ENCODE assay signal across 13 cellular contexts in the genomic region with DNA sequence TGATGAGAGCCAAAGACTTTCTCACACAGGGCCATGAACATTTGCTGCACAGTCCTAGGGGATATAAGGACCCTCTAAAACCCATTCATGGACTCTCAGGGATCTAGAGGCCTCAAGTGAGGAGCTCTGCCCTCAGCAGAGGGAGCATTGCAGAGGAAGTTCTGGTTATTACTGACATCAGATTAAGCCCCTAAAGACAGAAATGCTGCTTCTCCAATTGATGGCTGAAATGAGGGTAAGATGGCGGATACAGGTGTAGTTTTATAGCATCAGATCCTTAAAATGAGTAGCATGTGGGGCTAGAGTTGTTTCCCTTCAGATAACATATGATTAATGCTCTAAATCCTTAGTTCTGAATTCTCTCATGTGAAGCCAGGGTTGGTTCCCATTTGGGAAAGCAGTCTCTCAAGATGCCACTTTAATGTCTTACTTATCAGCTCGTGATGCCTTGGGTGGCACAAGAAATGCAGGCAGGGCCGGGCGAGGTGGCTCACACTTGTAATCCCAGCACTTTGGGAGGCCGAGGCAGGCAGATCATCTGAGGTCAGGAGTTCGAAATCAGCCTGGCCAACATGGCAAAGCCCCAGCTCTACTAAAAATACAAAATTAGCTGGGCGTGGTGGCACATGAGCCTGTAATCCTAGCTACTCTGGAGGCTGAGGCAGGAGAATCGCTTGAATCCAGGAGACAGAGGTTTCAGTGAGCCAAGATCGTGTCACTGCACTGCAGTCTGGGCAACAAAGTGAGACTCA. TPM values are rescaled to one million over a fixed set of nuclear protein-coding genes. Genes with fewer than 3 reads are reported as not detected.
DNase-seq lines count a peak whose midpoint lies in the region; ATAC-seq and TF ChIP-seq lines count a peak whose summit lies in the region.
"Had no signal": no experiment of that assay in that cellular context is flagged by ENCODE, and none has a peak within 500 bp of the region (broad histone marks: within the 10 kb centered on the region; RNA-seq: fewer than 3 reads in every experiment).

No MANE protein-coding gene starts in this region.

- peaks cover 42 to 87% (median 53%) of the 10 kb centered on the region in 4 donors for H3K4me1 Mint-ChIP-seq in CD4-positive, alpha-beta memory T cell
- H3K4me1 Mint-ChIP-seq in activated T-helper 1 cell treated with anti-CD3 and anti-CD28 coated beads, Interleukin-12 subunit alpha, Interleukin-12 subunit beta, Interleukin-2, Interleukin-4 antibody, amounts not matched to agents 30 ng/mL and 10 ng/mL and 1 ng/mL, durations not matched to agents 14 hours and 24 hours and 36 hours (ENCODE audit: low read depth) = peaks cover 82% of the 10 kb centered on the region
- H3K4me1 Mint-ChIP-seq in naive thymus-derived CD8-positive, alpha-beta T cell = peaks cover 36 to 90% (median 66%) of the 10 kb centered on the region in 4 donors

- peaks cover 98% of the 10 kb centered on the region for H3K79me2 ChIP-seq in Karpas-422 (ENCODE audit: low read length)

- no peaks in the 10 kb centered on the region for H3K9me2 ChIP-seq in Karpas-422 (replicated peaks; ENCODE audit: insufficient read depth, low read length)

- H3K9me3 ChIP-seq in CD4-positive, alpha-beta memory T cell (ENCODE audit: control insufficient read depth in 1 of 2, low read length in 2 of 2) = no peaks in the 10 kb centered on the region
- no peaks in the 10 kb centered on the region for H3K9me3 ChIP-seq in Karpas-422 (ENCODE audit: low read length)
- no peaks in the 10 kb centered on the region for H3K9me3 ChIP-seq in adrenal gland (replicated peaks in 1 of 3)

- intact Hi-C loops in CD4-positive, alpha-beta memory T cell (cut with micrococcal nuclease) = loop anchor here (1.0 to 5.0 kb wide), 3 partner anchors 9 to 147 kb away; a partner anchor contains a TSS
- intact Hi-C loops in activated T-helper 1 cell treated with anti-CD3 and anti-CD28 coated beads, Interleukin-12 subunit alpha, Interleukin-12 subunit beta, Interleukin-2, Interleukin-4 antibody, amounts not matched to agents 30 ng/mL and 10 ng/mL and 1 ng/mL, durations not matched to agents 14 hours and 24 hours and 36 hours (cut with micrococcal nuclease) = loop anchor here (1.0 to 10.0 kb wide), 8 partner anchors 9 to 1890 kb away; a partner anchor contains a TSS
- intact Hi-C loops in adrenal gland (cut with DNase I) = no loop called here

- H2AFZ ChIP-seq in Karpas-422 (ENCODE audit: low read length) = no peak overlapping the region
- H2AFZ ChIP-seq: GM23338 had no signal

- POLR2A ChIA-PET in CD4-positive, alpha-beta memory T cell (lab: Charles Lee; ENCODE audit: partially characterized antibody) = interaction anchor here (0.8 to 27.4 kb wide), 12 partner anchors 9 to 112 kb away, joined by 3 to 1182 read pairs (median 12); a partner anchor contains a TSS
- POLR2A ChIA-PET in naive thymus-derived CD8-positive, alpha-beta T cell (lab: Charles Lee) = interaction anchor here (0.7 to 13.9 kb wide), 18 partner anchors 7 to 105 kb away, joined by 3 to 376 read pairs (median 6); a partner anchor contains a TSS

- peak overlapping the region; percentile 55 to 67 for H3K4me3 ChIP-seq in CD4-positive, alpha-beta memory T cell (ENCODE audit: low read length in 2 of 2)
- H3K4me3 ChIP-seq in Karpas-422 (ENCODE audit: low read length) = peak overlapping the region; percentile 31
- H3K4me3 ChIP-seq in adrenal gland = no peak overlapping the region
- H3K4me3 ChIP-seq: GM23338 had no signal

- H3K4me1 ChIP-seq in CD4-positive, alpha-beta memory T cell (ENCODE audit: insufficient read depth, low read length) = peaks cover 67% of the 10 kb centered on the region
- peaks cover 98% of the 10 kb centered on the region for H3K4me1 ChIP-seq in Karpas-422 (ENCODE audit: low read length)
- H3K4me1 ChIP-seq in adrenal gland (replicated peaks in 1 of 2) = no peaks in the 10 kb centered on the region

- peak overlapping the region; percentile 92 to 100 (median 96) for H3K27ac Mint-ChIP-seq in CD4-positive, alpha-beta memory T cell
- H3K27ac Mint-ChIP-seq in activated T-helper 1 cell treated with anti-CD3 and anti-CD28 coated beads, Interleukin-12 subunit alpha, Interleukin-12 subunit beta, Interleukin-2, Interleukin-4 antibody, amounts not matched to agents 30 ng/mL and 10 ng/mL and 1 ng/mL, durations not matched to agents 14 hours and 24 hours and 36 hours = peak overlapping the region; percentile 97
- peak overlapping the region; percentile 88 to 100 (median 95) for H3K27ac Mint-ChIP-seq in naive thymus-derived CD8-positive, alpha-beta T cell
- H3K27ac Mint-ChIP-seq: GM23338 had no signal

- H3K9ac ChIP-seq in Karpas-422 (ENCODE audit: low read length) = peak overlapping the region; percentile 54

- TF ChIP-seq POLR2A in adrenal gland (IDR thresholded peaks at IDR 0.05) = no peak

- 73 to 91% (median 83%) methylated on average over 9 of the region's 9 CpGs for WGBS in adrenal gland, 4 donors

- H3K9me3 Mint-ChIP-seq in CD4-positive, alpha-beta memory T cell = peaks cover 0 to 4% (median 0%) of the 10 kb centered on the region in 8 donors
- no peaks in the 10 kb centered on the region for H3K9me3 Mint-ChIP-seq in activated T-helper 1 cell treated with anti-CD3 and anti-CD28 coated beads, Interleukin-12 subunit alpha, Interleukin-12 subunit beta, Interleukin-2, Interleukin-4 antibody, amounts not matched to agents 30 ng/mL and 10 ng/mL and 1 ng/mL, durations not matched to agents 14 hours and 24 hours and 36 hours
- no peaks in the 10 kb centered on the region for H3K9me3 Mint-ChIP-seq in naive thymus-derived CD8-positive, alpha-beta T cell
- H3K9me3 Mint-ChIP-seq: GM23338 had no signal

- CTCF ChIA-PET in CD4-positive, alpha-beta memory T cell (lab: Charles Lee; ENCODE audit: partially characterized antibody) = interaction anchor here (0.8 to 2.4 kb wide), 13 partner anchors 7 to 113 kb away, joined by 3 to 10 read pairs (median 4); a partner anchor contains a TSS

- no peak for TF ChIP-seq CTCF in adrenal gland (IDR thresholded peaks at IDR 0.05)

- H3K36me3 ChIP-seq in CD4-positive, alpha-beta memory T cell (ENCODE audit: insufficient read depth, low read length) = no peaks in the 10 kb centered on the region
- H3K36me3 ChIP-seq in Karpas-422 (ENCODE audit: insufficient read depth, low read length) (peaks cover 5% of the 10 kb centered on the region; the same call in 1 of the 2 replicates), adrenal gland (replicated peaks in 1 of 2) (no peaks in the 10 kb centered on the region)

- H3K27me3 Mint-ChIP-seq in CD4-positive, alpha-beta memory T cell = no peaks in the 10 kb centered on the region
- no peaks in the 10 kb centered on the region for H3K27me3 Mint-ChIP-seq in activated T-helper 1 cell treated with anti-CD3 and anti-CD28 coated beads, Interleukin-12 subunit alpha, Interleukin-12 subunit beta, Interleukin-2, Interleukin-4 antibody, amounts not matched to agents 30 ng/mL and 10 ng/mL and 1 ng/mL, durations not matched to agents 14 hours and 24 hours and 36 hours (ENCODE audit: insufficient read depth)
- H3K27me3 Mint-ChIP-seq in naive thymus-derived CD8-positive, alpha-beta T cell = no peaks in the 10 kb centered on the region

- H3K4me2 ChIP-seq in Karpas-422 (ENCODE audit: low read depth, low read length, poor library complexity, severe bottlenecking) = peak overlapping the region; percentile 98
- H3K4me2 ChIP-seq: GM23338 had no signal

- no peaks in the 10 kb centered on the region for H3K27me3 ChIP-seq in CD4-positive, alpha-beta memory T cell (ENCODE audit: insufficient read depth, low read length)
- H3K27me3 ChIP-seq in Karpas-422 (ENCODE audit: low read length) (no peaks in the 10 kb centered on the region), adrenal gland (no peaks in the 10 kb centered on the region)

- no peak for DNase-seq in CD4-positive, alpha-beta memory T cell
- peak; percentile 69 for DNase-seq in Karpas-422
- DNase-seq in activated T-helper 1 cell treated with anti-CD3 and anti-CD28 coated beads, Interleukin-12 subunit alpha, Interleukin-12 subunit beta, Interleukin-2, Interleukin-4 antibody, amounts not matched to agents 30 ng/mL and 10 ng/mL and 1 ng/mL, durations not matched to agents 14 hours and 24 hours and 36 hours (ENCODE audit: low spot score) = no peak
- DNase-seq in naive thymus-derived CD8-positive, alpha-beta T cell = peak in 3 of 10 donors; percentile 30 to 33 (median 30)
- DNase-seq in adrenal gland = no peak
- no peak for DNase-seq in NCI-H345 treated with DMSO at 0.1 percent for 48 hours (lab: John Stamatoyannopoulos, UW; ENCODE audit: unreplicated experiment)
- DNase-seq: NCI-H1436, NCI-H82 had no signal

- peak overlapping the region; percentile 99 for H3K27ac ChIP-seq in CD4-positive, alpha-beta memory T cell (ENCODE audit: low read depth, low read length)
- H3K27ac ChIP-seq in Karpas-422 (ENCODE audit: low read length) (peak overlapping the region; percentile 98), adrenal gland (peak overlapping the region in 2 of 5 donors; percentile 21 to 64)
- H3K27ac ChIP-seq: C4-2B had no signal

- peak overlapping the region; percentile 86 to 100 (median 96) for H3K4me3 Mint-ChIP-seq in CD4-positive, alpha-beta memory T cell
- peak overlapping the region; percentile 95 for H3K4me3 Mint-ChIP-seq in activated T-helper 1 cell treated with anti-CD3 and anti-CD28 coated beads, Interleukin-12 subunit alpha, Interleukin-12 subunit beta, Interleukin-2, Interleukin-4 antibody, amounts not matched to agents 30 ng/mL and 10 ng/mL and 1 ng/mL, durations not matched to agents 14 hours and 24 hours and 36 hours
- peak overlapping the region; percentile 94 to 100 (median 98) for H3K4me3 Mint-ChIP-seq in naive thymus-derived CD8-positive, alpha-beta T cell
- H3K4me3 Mint-ChIP-seq: GM23338 had no signal

- no peaks in the 10 kb centered on the region; the same call in 1 of the 2 replicates for H4K20me1 ChIP-seq in Karpas-422 (ENCODE audit: insufficient read depth, low read depth, low read length)

- peaks cover 37 to 75% of the 10 kb centered on the region in 2 donors for H3K36me3 Mint-ChIP-seq in CD4-positive, alpha-beta memory T cell
- H3K36me3 Mint-ChIP-seq in activated T-helper 1 cell treated with anti-CD3 and anti-CD28 coated beads, Interleukin-12 subunit alpha, Interleukin-12 subunit beta, Interleukin-2, Interleukin-4 antibody, amounts not matched to agents 30 ng/mL and 10 ng/mL and 1 ng/mL, durations not matched to agents 14 hours and 24 hours and 36 hours (ENCODE audit: low read depth) = peaks cover 54% of the 10 kb centered on the region
- H3K36me3 Mint-ChIP-seq in naive thymus-derived CD8-positive, alpha-beta T cell = peaks cover 16 to 84% (median 57%) of the 10 kb centered on the region in 3 donors

- peak in 1 of 2 donors; percentile 5 for ATAC-seq in naive thymus-derived CD8-positive, alpha-beta T cell
- ATAC-seq in GM18867 (IDR thresholded peaks at IDR 0.05; ENCODE audit: unreplicated experiment) = no peak
- ATAC-seq in HG03175 (IDR thresholded peaks at IDR 0.05; ENCODE audit: unreplicated experiment) = no peak
- ATAC-seq: GM23338 had no signal

RNA-seq across cellular contexts. Expression of a gene that starts 7.9 kb away (rescaled TPM):
- total RNA-seq in CD4-positive, alpha-beta memory T cell = 100 to 1,000 TPM; 198 to 200 TPM
- polyA plus RNA-seq in CD4-positive, alpha-beta memory T cell = 100 to 1,000 TPM; 266 to 486 TPM
- total RNA-seq in Karpas-422 (2014; rRNA removed; shearing (Covaris generic); ENCODE audit: low replicate concordance) = 39.5 and 68.4 TPM in 2 replicates
- 105 and 111 TPM in 2 replicates for total RNA-seq in activated T-helper 1 cell treated with anti-CD3 and anti-CD28 coated beads, Interleukin-12 subunit alpha, Interleukin-12 subunit beta, Interleukin-2, Interleukin-4 antibody, amounts not matched to agents 30 ng/mL and 10 ng/mL and 1 ng/mL, durations not matched to agents 14 hours and 24 hours and 36 hours
- total RNA-seq in naive thymus-derived CD8-positive, alpha-beta T cell = 100 to 1,000 TPM; 233 to 249 TPM
- polyA plus RNA-seq in naive thymus-derived CD8-positive, alpha-beta T cell = 100 to 1,000 TPM; 328 to 416 (median 383) TPM
- total RNA-seq in adrenal gland = 1 to 10 TPM in 4 of 8 donors, under 1 TPM in 3, not detected in 1; 0.84 to 3.4 (median 1.2) TPM
- 1 to 10 TPM in 1 of 3 donors, under 1 TPM in 2; 0.56 to 1.1 (median 0.61) TPM for polyA plus RNA-seq in adrenal gland
- polyA plus RNA-seq: neural cell had no signal

Comparison
In these comparisons a context has a peak if more than half of its experiments do, and no peak if none do; other contexts are left out.
1. H3K4me3 ChIP-seq: peak in CD4-positive, alpha-beta memory T cell (2 of 2) and Karpas-422 (single experiment); none in adrenal gland (0 of 4).
2. intact Hi-C loops: an anchor here in CD4-positive, alpha-beta memory T cell (1.0 to 5.0 kb wide) and activated T-helper 1 cell treated with anti-CD3 and anti-CD28 coated beads, Interleukin-12 subunit alpha, Interleukin-12 subunit beta, Interleukin-2, Interleukin-4 antibody, amounts not matched to agents 30 ng/mL and 10 ng/mL and 1 ng/mL, durations not matched to agents 14 hours and 24 hours and 36 hours (1.0 to 10.0 kb wide); none called in adrenal gland.
3. Peak in every context shown above with its lines, with median percentiles within 50 percentile points of each other: H3K27ac Mint-ChIP-seq and H3K4me3 Mint-ChIP-seq.